ENCODE assay signal across 18 cellular contexts in genomic region chr20:44931911-44932310, GRCh38. TPM values are rescaled to one million over a fixed set of nuclear protein-coding genes. Genes with fewer than 3 reads are reported as not detected.
DNase-seq lines count a peak whose midpoint lies in the region; TF ChIP-seq lines count a peak whose summit lies in the region.
"Had no signal": no experiment of that assay in that cellular context is flagged by ENCODE, and none has a peak within 500 bp of the region (broad histone marks: within the 10 kb centered on the region; RNA-seq: fewer than 3 reads in every experiment).

No MANE protein-coding gene starts in this region.

- H3K4me1 Mint-ChIP-seq in MCF 10A (ENCODE audit: insufficient read depth, unreplicated experiment), result no peaks in the 10 kb centered on the region
- H3K4me1 Mint-ChIP-seq: H9 had no signal

- peaks cover 28% of the 10 kb centered on the region for H3K36me3 Mint-ChIP-seq in MCF 10A (ENCODE audit: insufficient read depth, unreplicated experiment)

- H3K4me2 ChIP-seq in OCI-LY7 (ENCODE audit: low read length) (no peak overlapping the region), mammary epithelial cell (ENCODE audit: insufficient read depth, low read depth, low read length) (no peak overlapping the region)

- CTCF ChIA-PET in MCF 10A (lab: Yijun Ruan, JAX), result interaction anchor here (0.5 to 0.8 kb wide), 2 partner anchors 9 to 185 kb away, joined by 3 to 5 read pairs; no protein-coding TSS in a partner anchor
- CTCF ChIA-PET in OCI-LY7 (lab: Charles Lee; ENCODE audit: unreplicated experiment), result no interaction called here
- CTCF ChIA-PET in mammary epithelial cell (lab: Charles Lee; ENCODE audit: low non-redundant PET), result no interaction called here

- H3K9ac ChIP-seq in mammary epithelial cell (ENCODE audit: insufficient read depth, low read length), result no peak overlapping the region
- H3K9ac ChIP-seq: GM23248 had no signal

- in situ Hi-C loops in mammary epithelial cell (cut with MboI; ENCODE audit: low sequenced_read_pairs in 2 of 2), result no loop called here
- in situ Hi-C loops in HAP-1 (cut with MboI; ENCODE audit: low sequenced_read_pairs), result no loop called here

- no peaks in the 10 kb centered on the region for H3K27me3 Mint-ChIP-seq in MCF 10A (ENCODE audit: insufficient read depth, unreplicated experiment)

- no peaks in the 10 kb centered on the region for H3K9me3 Mint-ChIP-seq in MCF 10A (ENCODE audit: unreplicated experiment)
- H3K9me3 Mint-ChIP-seq: H9 had no signal

- H3K27ac Mint-ChIP-seq in MCF 10A (ENCODE audit: low read depth, unreplicated experiment), result no peak overlapping the region

- H3K4me3 ChIP-seq in breast epithelium, result no peak overlapping the region
- H3K4me3 ChIP-seq in OCI-LY7 (ENCODE audit: low read depth, low read length, poor library complexity, severe bottlenecking), result no peak overlapping the region
- H3K4me3 ChIP-seq in mammary epithelial cell (replicated peaks in 1 of 3; ENCODE audit: insufficient read depth in 1 of 3, low read depth in 2 of 3, low read length in 3 of 3), result no peak overlapping the region
- H3K4me3 ChIP-seq in HAP-1, result no peak overlapping the region
- H3K4me3 ChIP-seq: GM23248, SJCRH30 had no signal

- POLR2A ChIA-PET in MCF 10A (lab: Yijun Ruan, JAX) (interaction anchor here (0.6 to 1.2 kb wide), 7 partner anchors 11 to 63 kb away, joined by 3 read pairs; no protein-coding TSS in a partner anchor), OCI-LY7 (lab: Charles Lee) (interaction anchor here (1.0 to 1.3 kb wide), 2 partner anchors 15 to 28 kb away, joined by 3 read pairs; no protein-coding TSS in a partner anchor)

- H2AFZ ChIP-seq in OCI-LY7 (ENCODE audit: low read length), result no peak overlapping the region
- H2AFZ ChIP-seq in mammary epithelial cell (ENCODE audit: low read depth, low read length), result no peak overlapping the region
- H2AFZ ChIP-seq: GM23248 had no signal

- H3K27me3 ChIP-seq in breast epithelium, result no peaks in the 10 kb centered on the region
- no peaks in the 10 kb centered on the region for H3K27me3 ChIP-seq in mammary epithelial cell (ENCODE audit: insufficient read depth, low read length)
- H3K27me3 ChIP-seq in HAP-1 (ENCODE audit: low read depth), result no peaks in the 10 kb centered on the region
- H3K27me3 ChIP-seq: SJCRH30 had no signal

- BruUV-seq in MCF 10A (replicated peaks; lab: Mats Ljungman, UMichigan), result TSS peak; percentile 43
- TSS peak; percentile 77 for BruUV-seq in OCI-LY7 (replicated peaks; lab: Mats Ljungman, UMichigan)
- TSS peak; percentile 43 for BruUV-seq in mammary epithelial cell (replicated peaks; lab: Mats Ljungman, UMichigan)

- H3K36me3 ChIP-seq in breast epithelium, result no peaks in the 10 kb centered on the region
- peaks cover 59% of the 10 kb centered on the region for H3K36me3 ChIP-seq in OCI-LY7 (ENCODE audit: insufficient read depth, low read length)
- no peaks in the 10 kb centered on the region for H3K36me3 ChIP-seq in mammary epithelial cell (ENCODE audit: insufficient read depth, low read length)
- peaks cover 42% of the 10 kb centered on the region for H3K36me3 ChIP-seq in HAP-1 (replicated peaks)

- H3K79me2 ChIP-seq in OCI-LY7 (ENCODE audit: insufficient read depth, low read depth, low read length), result no peaks in the 10 kb centered on the region
- no peaks in the 10 kb centered on the region for H3K79me2 ChIP-seq in mammary epithelial cell (ENCODE audit: insufficient read depth, low read length)

- no peaks in the 10 kb centered on the region for H3K9me3 ChIP-seq in breast epithelium
- no peaks in the 10 kb centered on the region for H3K9me3 ChIP-seq in OCI-LY7 (ENCODE audit: low read length)
- no peaks in the 10 kb centered on the region for H3K9me3 ChIP-seq in mammary epithelial cell (replicated peaks; ENCODE audit: insufficient read depth, low read length)
- no peaks in the 10 kb centered on the region for H3K9me3 ChIP-seq in HAP-1
- H3K9me3 ChIP-seq: SJCRH30 had no signal

- no peaks in the 10 kb centered on the region for H3K9me2 ChIP-seq in OCI-LY7 (ENCODE audit: insufficient read depth, low read length)

- H3K4me3 Mint-ChIP-seq in MCF 10A (ENCODE audit: unreplicated experiment), result no peak overlapping the region
- H3K4me3 Mint-ChIP-seq: H9 had no signal

- dilution Hi-C loops in mammary epithelial cell (cut with HindIII; ENCODE audit: low sequenced_read_pairs), result no loop called here

- DNase-seq in MCF 10A (ENCODE audit: unreplicated experiment), result no peak
- DNase-seq in breast epithelium (ENCODE audit: low spot score in 2 of 2), result no peak
- DNase-seq in OCI-LY7 (ENCODE audit: low spot score), result no peak
- no peak for DNase-seq in mammary epithelial cell
- DNase-seq in 8988T, result no peak
- DNase-seq in HAP-1 (ENCODE audit: low spot score in 2 of 2), result no peak
- no peak for DNase-seq in RPMI8226
- DNase-seq: GM23248, H9, KBM-7, MM.1S, NCI-H1417, NCI-H1694, NCI-H2029 treated with DMSO at 0.1 percent for 48 hours, NCI-H446 treated with DMSO at 0.1 percent for 48 hours, NCI-H526 treated with DMSO at 0.1 percent for 48 hours, SJCRH30 had no signal

- H3K27ac ChIP-seq in breast epithelium, result no peak overlapping the region
- H3K27ac ChIP-seq in OCI-LY7 (ENCODE audit: low read depth, low read length, poor library complexity, severe bottlenecking), result no peak overlapping the region
- H3K27ac ChIP-seq in mammary epithelial cell (ENCODE audit: insufficient read depth, low read depth, low read length), result no peak overlapping the region
- H3K27ac ChIP-seq: 22Rv1, GM23248, SJCRH30 had no signal

- TF ChIP-seq POLR2A in breast epithelium (IDR thresholded peaks at IDR 0.05), result no peak

- H3K4me1 ChIP-seq in breast epithelium, result no peaks in the 10 kb centered on the region
- no peaks in the 10 kb centered on the region for H3K4me1 ChIP-seq in OCI-LY7 (ENCODE audit: insufficient read depth, low read length, poor library complexity, severe bottlenecking)
- no peaks in the 10 kb centered on the region for H3K4me1 ChIP-seq in mammary epithelial cell (ENCODE audit: insufficient read depth, low read length)
- no peaks in the 10 kb centered on the region for H3K4me1 ChIP-seq in HAP-1
- H3K4me1 ChIP-seq: SJCRH30 had no signal

- intact Hi-C loops in MCF 10A (cut with micrococcal nuclease) (no loop called here), breast epithelium (cut with DNase I; ENCODE audit: low total_unique reads) (no loop called here), OCI-LY7 (cut with micrococcal nuclease; ENCODE audit: unreplicated experiment) (no loop called here), mammary epithelial cell (cut with micrococcal nuclease) (no loop called here)

- TF ChIP-seq CTCF in MCF 10A (IDR thresholded peaks at IDR 0.05; ENCODE audit: unreplicated experiment) (no peak), breast epithelium (IDR thresholded peaks at IDR 0.05) (no peak), OCI-LY7 (conservative IDR thresholded peaks at IDR 0.05; ENCODE audit: low read length) (no peak), mammary epithelial cell (conservative IDR thresholded peaks at IDR 0.05 in 1 of 2, IDR thresholded peaks at IDR 0.05 in 1 of 2; ENCODE audit: extremely low read depth in 1 of 2, insufficient read depth in 1 of 2, low read depth in 1 of 2, low read length in 2 of 2) (no peak)

- H4K20me1 ChIP-seq in OCI-LY7 (ENCODE audit: insufficient read depth, low read length) (no peaks in the 10 kb centered on the region), mammary epithelial cell (ENCODE audit: insufficient read depth, low read length) (no peaks in the 10 kb centered on the region)

- 92% methylated on average over 2 of the region's 3 CpGs for WGBS in mammary epithelial cell (ENCODE audit: low coverage, missing lambda C conversion rate)

RNA-seq across cellular contexts. Expression of gene PABPC1L, which starts 22.1 kb away (rescaled TPM):
- total RNA-seq in MCF 10A (2022), result 150 and 182 TPM in 2 replicates
- total RNA-seq in breast epithelium, result 10 to 100 TPM in 2 of 3 donors, 1 to 10 TPM in 1; 6.9 to 55.3 (median 28.8) TPM
- total RNA-seq in OCI-LY7 (2014; rRNA removed; shearing (Covaris generic)), result 48.8 and 58.7 TPM in 2 replicates
- 171 and 203 TPM in 2 replicates for total RNA-seq in OCI-LY7 (2022)
- total RNA-seq in mammary epithelial cell, result 10 to 100 TPM in 1 of 2 donors, 1 to 10 TPM in 1; 9.7 to 62.7 TPM
- 32.6 TPM for polyA plus RNA-seq in mammary epithelial cell
- polyA minus RNA-seq in mammary epithelial cell, result 16.2 TPM

RNA-seq across cellular contexts. Expression of gene TOMM34, which starts 28.3 kb away (rescaled TPM):
- total RNA-seq in MCF 10A (2022) (55.5 and 60.0 TPM in 2 replicates), breast epithelium (10 to 100 TPM; 14.6 to 21.0 (median 20.3) TPM), OCI-LY7 (2022) (48.2 and 50.6 TPM in 2 replicates), mammary epithelial cell (10 to 100 TPM; 31.5 to 46.3 TPM)
- 35.2 and 38.6 TPM in 2 replicates for total RNA-seq in OCI-LY7 (2014; rRNA removed; shearing (Covaris generic))
- 59.6 TPM for polyA plus RNA-seq in mammary epithelial cell
- polyA minus RNA-seq in mammary epithelial cell, result 32.2 TPM

RNA-seq across cellular contexts. Expression of gene STK4, which starts 34.4 kb away (rescaled TPM):
- total RNA-seq in MCF 10A (2022) (47.7 and 51.4 TPM in 2 replicates), breast epithelium (10 to 100 TPM; 33.1 to 35.3 (median 34.7) TPM), OCI-LY7 (2022) (140 and 150 TPM in 2 replicates), mammary epithelial cell (10 to 100 TPM; 30.7 to 42.7 TPM)
- 67.9 and 80.4 TPM in 2 replicates for total RNA-seq in OCI-LY7 (2014; rRNA removed; shearing (Covaris generic))
- polyA plus RNA-seq in mammary epithelial cell, result 17.9 TPM
- polyA minus RNA-seq in mammary epithelial cell, result 38.9 TPM

RNA-seq across cellular contexts. Expression of gene YWHAB, which starts 46.4 kb away (rescaled TPM):
- total RNA-seq in MCF 10A (2022) (235 and 250 TPM in 2 replicates), breast epithelium (100 to 1,000 TPM; 125 to 155 (median 139) TPM), OCI-LY7 (2022) (245 and 256 TPM in 2 replicates), mammary epithelial cell (100 to 1,000 TPM; 100 to 238 TPM)
- 60.5 and 72.8 TPM in 2 replicates for total RNA-seq in OCI-LY7 (2014; rRNA removed; shearing (Covaris generic))
- polyA plus RNA-seq in mammary epithelial cell, result 150 TPM
- polyA minus RNA-seq in mammary epithelial cell, result 117 TPM
